28 cellular contexts compared by ENCODE assay signal in the genomic region with DNA sequence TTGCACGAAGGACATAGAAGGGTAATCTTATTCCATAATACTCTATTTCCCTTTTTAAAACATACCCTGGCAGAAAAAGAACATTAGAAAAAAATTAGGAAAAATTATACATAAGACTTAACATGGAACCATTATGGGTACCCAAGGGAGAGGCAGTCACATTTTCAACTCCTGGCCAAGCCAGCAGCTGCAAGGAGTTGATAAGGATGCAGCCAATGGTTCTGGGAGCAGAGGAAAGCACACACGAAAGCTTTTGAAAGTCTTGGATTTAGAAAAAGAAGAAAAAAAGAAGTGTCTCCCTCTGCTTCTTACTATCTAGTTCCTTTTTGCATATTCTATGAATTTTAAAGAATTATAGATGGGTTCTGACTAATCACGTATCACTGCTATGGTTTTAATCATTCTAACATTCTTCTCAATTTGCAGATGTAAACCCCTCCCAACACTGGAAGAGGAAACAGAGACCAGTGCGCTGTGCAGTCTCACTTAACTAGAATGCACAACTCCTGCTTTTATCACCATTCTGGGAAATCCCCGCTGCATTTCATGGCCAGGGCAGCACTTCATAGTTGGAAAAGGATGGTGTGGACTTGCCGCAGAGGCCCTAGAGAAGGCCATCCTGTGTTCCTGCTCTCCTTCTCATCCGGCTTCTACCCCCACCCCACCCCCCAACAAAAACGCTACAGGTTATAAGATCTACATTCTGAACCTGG. TPM values are rescaled to one million over a fixed set of nuclear protein-coding genes. Genes with fewer than 3 reads are reported as not detected.
DNase-seq lines count a peak whose midpoint lies in the region; ATAC-seq, FAIRE-seq and TF ChIP-seq lines count a peak whose summit lies in the region.
"Had no signal": no experiment of that assay in that cellular context is flagged by ENCODE, and none has a peak within 500 bp of the region (broad histone marks: within the 10 kb centered on the region; RNA-seq: fewer than 3 reads in every experiment).

No MANE protein-coding gene starts in this region.

- H3K4me3 Mint-ChIP-seq in activated B cell treated with CpG ODN at 0.5 μM for 24 hours (peak overlapping the region; percentile 7), type B pancreatic cell (no peak overlapping the region)
- H3K4me3 Mint-ChIP-seq: activated CD8-positive, alpha-beta T cell treated with anti-CD3 and anti-CD28 coated beads for 36 hours; effector memory CD8-positive, alpha-beta T cell; H9 had no signal

- TF ChIP-seq CTCF in activated B cell treated with CpG ODN at 0.5 μM for 24 hours (IDR thresholded peaks at IDR 0.05) (no peak), foreskin fibroblast (IDR thresholded peaks at IDR 0.05; ENCODE audit: low read depth, low read length) (no peak), lower leg skin (IDR thresholded peaks at IDR 0.05) (no peak), type B pancreatic cell (conservative IDR thresholded peaks at IDR 0.05) (no peak)

- POLR2A ChIA-PET in activated B cell treated with CpG ODN at 0.5 μM for 24 hours (lab: Charles Lee), result interaction anchor here (5.2 to 10.0 kb wide), 2 partner anchors 14 to 69 kb away, joined by 47 to 257 read pairs; no protein-coding TSS in a partner anchor

- no peak overlapping the region for H3K4me3 ChIP-seq in foreskin fibroblast (ENCODE audit: low read depth in 1 of 2, low read length in 2 of 2)
- H3K4me3 ChIP-seq in lower leg skin (ENCODE audit: low read depth, poor library complexity, severe bottlenecking), result no peak overlapping the region
- H3K4me3 ChIP-seq: hepatocyte, lung, SJCRH30 had no signal

- H3K36me3 Mint-ChIP-seq in activated B cell treated with CpG ODN at 0.5 μM for 24 hours (ENCODE audit: low read depth) (peaks cover 17% of the 10 kb centered on the region), type B pancreatic cell (peaks cover 17% of the 10 kb centered on the region)

- H3K4me1 Mint-ChIP-seq in activated B cell treated with CpG ODN at 0.5 μM for 24 hours, result peaks cover 54% of the 10 kb centered on the region
- H3K4me1 Mint-ChIP-seq in type B pancreatic cell (ENCODE audit: unreplicated experiment), result peaks cover 26% of the 10 kb centered on the region

- H3K27me3 Mint-ChIP-seq in activated B cell treated with CpG ODN at 0.5 μM for 24 hours (no peaks in the 10 kb centered on the region), type B pancreatic cell (peaks cover 11% of the 10 kb centered on the region)

- CTCF ChIA-PET in activated B cell treated with CpG ODN at 0.5 μM for 24 hours (lab: Charles Lee), result interaction anchor here (1.3 to 3.7 kb wide), 8 partner anchors 11 to 486 kb away, joined by 3 to 56 read pairs (median 12); partner anchors contain the start of gene TTF2

- ATAC-seq in activated B cell treated with CpG ODN at 0.5 μM for 24 hours (ENCODE audit: low read depth) (no peak), GM21447 (IDR thresholded peaks at IDR 0.05; ENCODE audit: unreplicated experiment) (no peak), GM21423 (IDR thresholded peaks at IDR 0.05; ENCODE audit: unreplicated experiment) (no peak)
- ATAC-seq: activated CD8-positive, alpha-beta T cell treated with anti-CD3 and anti-CD28 coated beads for 36 hours; effector memory CD8-positive, alpha-beta T cell; PC-3 had no signal

- H3K27ac Mint-ChIP-seq in activated B cell treated with CpG ODN at 0.5 μM for 24 hours (peak overlapping the region; percentile 35), type B pancreatic cell (no peak overlapping the region)
- H3K27ac Mint-ChIP-seq: activated CD8-positive, alpha-beta T cell treated with anti-CD3 and anti-CD28 coated beads for 36 hours; effector memory CD8-positive, alpha-beta T cell; H9 had no signal

- intact Hi-C loops in activated B cell treated with CpG ODN at 0.5 μM for 24 hours (cut with micrococcal nuclease), result loop anchor here (1.0 to 10.0 kb wide), 13 partner anchors 13 to 1089 kb away; partner anchors contain the start of gene MAN1A2
- intact Hi-C loops in lower leg skin (cut with DNase I; ENCODE audit: low total_unique reads), result loop anchor here (5.0 kb wide), 1 partner anchor 149 kb away; no protein-coding TSS in a partner anchor

- peak; percentile 24 for DNase-seq in A172 (ENCODE audit: low spot score)
- DNase-seq in GM18507 (ENCODE audit: extremely low spot score, insufficient read length, low read depth), result no peak
- no peak for DNase-seq in activated B cell treated with CpG ODN at 0.5 μM for 24 hours
- DNase-seq in foreskin fibroblast, result peak; percentile 19 to 52
- DNase-seq in lower leg skin (ENCODE audit: low spot score in 2 of 2), result no peak
- DNase-seq in type B pancreatic cell (ENCODE audit: extremely low spot score, unreplicated experiment), result no peak
- DNase-seq: activated CD4-positive, CD25-positive, alpha-beta regulatory T cell; activated CD8-positive, alpha-beta T cell treated with anti-CD3 and anti-CD28 coated beads for 36 hours; activated naive CD4-positive, alpha-beta T cell treated with anti-CD3 and anti-CD28 coated beads, Interleukin-2, amount 50 U/mL, for 16 hours; activated T-cell treated with anti-CD3 and anti-CD28 coated beads, Interleukin-2, amount 50 U/mL, for 1 hour; C1 segment of cervical spinal cord; effector memory CD8-positive, alpha-beta T cell; H9; KG1; MV-4-11; NCI-H187; NCI-H748 treated with DMSO at 0.1 percent for 48 hours; PC-3; retina; SJCRH30; substantia nigra; T-helper 2 cell had no signal

- 86 to 87% methylated on average over 8 of the region's 8 CpGs for WGBS in lower leg skin, 2 donors

- TF ChIP-seq POLR2A in lower leg skin (IDR thresholded peaks at IDR 0.05), result no peak

- peak; percentile 59 for FAIRE-seq in GM18507 (lab: Jason Lieb, UNC)
- FAIRE-seq: GM12892, urothelium cell line had no signal

- H3K9me3 Mint-ChIP-seq in activated B cell treated with CpG ODN at 0.5 μM for 24 hours, result no peaks in the 10 kb centered on the region
- no peaks in the 10 kb centered on the region for H3K9me3 Mint-ChIP-seq in type B pancreatic cell
- H3K9me3 Mint-ChIP-seq: activated CD8-positive, alpha-beta T cell treated with anti-CD3 and anti-CD28 coated beads for 36 hours; effector memory CD8-positive, alpha-beta T cell; H9 had no signal

RNA-seq across cellular contexts. Expression of gene CD58, which starts 2.7 kb away (rescaled TPM):
- total RNA-seq in A172 (2014; rRNA removed; shearing (Covaris generic)), result 34.9 and 42.4 TPM in 2 replicates
- total RNA-seq in activated B cell treated with CpG ODN at 0.5 μM for 24 hours (146 and 160 TPM in 2 replicates), lower leg skin (10 to 100 TPM; 25.3 to 40.9 (median 28.9) TPM), type B pancreatic cell (ENCODE audit: low replicate concordance) (7.2 and 10.7 TPM in 2 replicates)

Comparison
In these comparisons a context has a peak if more than half of its experiments do, and no peak if none do; other contexts are left out.
1. DNase-seq: peak in A172 (single experiment) and foreskin fibroblast (2 of 2); none in GM18507 (single experiment), activated B cell treated with CpG ODN at 0.5 μM for 24 hours (single experiment), lower leg skin (0 of 2) and type B pancreatic cell (single experiment).